In genomic region chr5:72523960-72524582, GRCh38 we compare ENCODE assay signal across 8 cellular contexts.
DNase-seq lines count a peak whose midpoint lies in the region; ATAC-seq and TF ChIP-seq lines count a peak whose summit lies in the region.

No MANE protein-coding gene starts in this region.

- peak; percentile 45 for DNase-seq in HS-5 (ENCODE audit: low read depth)
- DNase-seq in foreskin melanocyte, result peak; percentile 62
- DNase-seq in skeletal muscle cell (ENCODE audit: low read depth), result peak; percentile 68
- DNase-seq in stimulated activated CD4-positive, alpha-beta T cell treated with anti-CD3 and anti-CD28 coated beads, Interleukin-4, amount 100 ng/mL, for 1 hour, result no peak

- H3K4me3 ChIP-seq in skeletal muscle cell (ENCODE audit: low read depth, low read length), result no peak overlapping the region

- ATAC-seq in SK-N-SH treated with all-trans-retinoic acid at 6 μM for 48 hours, result peak; percentile 79
- no peak for ATAC-seq in GM18909 (IDR thresholded peaks at IDR 0.05; ENCODE audit: poor library complexity, unreplicated experiment)
- no peak for ATAC-seq in HG03196 (IDR thresholded peaks at IDR 0.05; ENCODE audit: unreplicated experiment)

- TF ChIP-seq CTCF in GM12873 (IDR thresholded peaks at IDR 0.05; ENCODE audit: insufficient read depth, low read depth, low read length, missing control alignments), result peak; percentile 62

TF ChIP-seq in SK-N-SH treated with all-trans-retinoic acid at 6 μM for 48 hours, 23 proteins besides CTCF, POLR2A, EP300 and RAD21:
- no peak for TF ChIP-seq RARB (CRISPR knock-in tag; IDR thresholded peaks at IDR 0.05)
- no peak for TF ChIP-seq ZC3H10 (CRISPR knock-in tag; IDR thresholded peaks at IDR 0.05)
- TF ChIP-seq ZNF70 (CRISPR knock-in tag; IDR thresholded peaks at IDR 0.05), result no peak
- TF ChIP-seq BACH2 (CRISPR knock-in tag; IDR thresholded peaks at IDR 0.05; ENCODE audit: borderline replicate concordance), result no peak
- no peak for TF ChIP-seq GLIS3 (CRISPR knock-in tag; IDR thresholded peaks at IDR 0.05)
- no peak for TF ChIP-seq CSRNP3 (CRISPR knock-in tag; IDR thresholded peaks at IDR 0.05)
- TF ChIP-seq PPARA (CRISPR knock-in tag; IDR thresholded peaks at IDR 0.05; ENCODE audit: borderline replicate concordance), result no peak
- TF ChIP-seq TCF4 (CRISPR knock-in tag; IDR thresholded peaks at IDR 0.05; ENCODE audit: borderline replicate concordance), result no peak
- no peak for TF ChIP-seq ZFP3 (CRISPR knock-in tag; IDR thresholded peaks at IDR 0.05)
